In the genomic region with DNA sequence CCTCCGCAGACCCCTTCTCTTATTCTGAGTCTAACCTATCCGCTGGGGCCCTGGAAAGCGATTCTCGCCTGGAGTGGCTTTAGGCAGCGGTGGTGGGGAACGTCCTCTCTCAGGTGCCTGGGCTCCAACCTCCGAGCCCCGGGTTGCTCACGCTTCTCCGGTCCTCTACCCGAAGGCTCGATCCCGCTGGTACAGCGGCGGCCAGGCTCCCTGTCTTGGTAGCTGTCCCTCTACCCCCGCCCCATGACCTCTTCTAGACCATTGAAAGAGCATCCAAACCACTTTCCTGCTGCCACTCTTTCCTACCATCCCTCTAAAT, we compare ENCODE assay signal across 9 cellular contexts. TPM values are rescaled to one million over a fixed set of nuclear protein-coding genes. Genes with fewer than 3 reads are reported as not detected.
DNase-seq lines count a peak whose midpoint lies in the region; ATAC-seq and TF ChIP-seq lines count a peak whose summit lies in the region.
"Had no signal": no experiment of that assay in that cellular context is flagged by ENCODE, and none has a peak within 500 bp of the region (broad histone marks: within the 10 kb centered on the region; RNA-seq: fewer than 3 reads in every experiment).

No MANE protein-coding gene starts in this region.

- peak overlapping the region; percentile 83 for H3K4me3 Mint-ChIP-seq in activated T-cell treated with anti-CD3 and anti-CD28 coated beads, Interleukin-2, amount 50 U/mL, for 24 hours

- no peak for TF ChIP-seq CTCF in lower leg skin (IDR thresholded peaks at IDR 0.05)
- TF ChIP-seq CTCF in tibial artery (IDR thresholded peaks at IDR 0.05): no peak

- H3K36me3 Mint-ChIP-seq in activated T-cell treated with anti-CD3 and anti-CD28 coated beads, Interleukin-2, amount 50 U/mL, for 24 hours (ENCODE audit: low read depth): peaks cover 1% of the 10 kb centered on the region

- H3K9me3 Mint-ChIP-seq in activated T-cell treated with anti-CD3 and anti-CD28 coated beads, Interleukin-2, amount 50 U/mL, for 24 hours: no peaks in the 10 kb centered on the region

- WGBS in lower leg skin, 2 donors: 0 to 3% methylated on average over 12 to 16 of the region's 16 CpGs

- ATAC-seq in HG02884 (IDR thresholded peaks at IDR 0.05; ENCODE audit: unreplicated experiment): peak; percentile 39

- no peaks in the 10 kb centered on the region for H3K9me3 ChIP-seq in tibial artery

- peak overlapping the region; percentile 88 to 90 for H3K27ac ChIP-seq in tibial artery

- H3K4me3 ChIP-seq in lower leg skin (ENCODE audit: low read depth, poor library complexity, severe bottlenecking) (peak overlapping the region; percentile 46), tibial artery (peak overlapping the region; percentile 69 to 82)

- no peak for DNase-seq in activated T-cell treated with anti-CD3 and anti-CD28 coated beads, Interleukin-2, amount 50 U/mL, for 24 hours
- DNase-seq in activated T-cell treated with anti-CD3 and anti-CD28 coated beads, Interleukin-2, amount 50 U/mL, for 1 hour: no peak
- DNase-seq in NCI-H748 (lab: John Stamatoyannopoulos, UW; ENCODE audit: unreplicated experiment) (peak; percentile 71), cerebellum (ENCODE audit: low spot score) (peak; percentile 30), lower leg skin (ENCODE audit: low spot score in 2 of 2) (no peak), tibial artery (no peak), NCI-H446 treated with DMSO at 0.1 percent for 48 hours (lab: John Stamatoyannopoulos, UW) (no peak)

- no peak for TF ChIP-seq POLR2A in lower leg skin (IDR thresholded peaks at IDR 0.05)

- intact Hi-C loops in lower leg skin (cut with DNase I; ENCODE audit: low total_unique reads) (no loop called here), tibial artery (cut with DNase I; ENCODE audit: low total_unique reads) (no loop called here)

- peaks cover 22% of the 10 kb centered on the region for H3K27me3 Mint-ChIP-seq in activated T-cell treated with anti-CD3 and anti-CD28 coated beads, Interleukin-2, amount 50 U/mL, for 24 hours

- no peaks in the 10 kb centered on the region for H3K27me3 ChIP-seq in tibial artery

- H3K4me1 ChIP-seq in tibial artery: peaks cover 0 to 41% (median 17%) of the 10 kb centered on the region in 4 donors

- H3K36me3 ChIP-seq in tibial artery: no peaks in the 10 kb centered on the region

- H3K4me1 Mint-ChIP-seq in activated T-cell treated with anti-CD3 and anti-CD28 coated beads, Interleukin-2, amount 50 U/mL, for 24 hours (ENCODE audit: low read depth): peaks cover 32% of the 10 kb centered on the region

- H3K27ac Mint-ChIP-seq in activated T-cell treated with anti-CD3 and anti-CD28 coated beads, Interleukin-2, amount 50 U/mL, for 24 hours: peak overlapping the region; percentile 88

RNA-seq across cellular contexts. Expression of a gene that starts 0.5 kb away (rescaled TPM):
- 4.5 TPM for total RNA-seq in cerebellum
- 10 to 100 TPM; 34.1 to 41.5 (median 37.5) TPM for total RNA-seq in lower leg skin

RNA-seq across cellular contexts. Expression of a gene that starts 43.6 kb away (rescaled TPM):
- total RNA-seq in cerebellum (24.8 TPM), lower leg skin (10 to 100 TPM; 19.3 to 41.4 (median 25.6) TPM)

RNA-seq across cellular contexts. Expression of a gene that starts 48.6 kb away (rescaled TPM):
- total RNA-seq in cerebellum (not detected), lower leg skin (10 to 100 TPM in 2 of 4 donors, not detected in 2; 27.9 to 51.1 TPM)
- total RNA-seq: lung microvascular endothelial cell had no signal

Comparison
In these comparisons a context has a peak if more than half of its experiments do, and no peak if none do; other contexts are left out.
1. DNase-seq: peak in NCI-H748 (single experiment) and cerebellum (single experiment); none in activated T-cell treated with anti-CD3 and anti-CD28 coated beads, Interleukin-2, amount 50 U/mL, for 24 hours (single experiment), activated T-cell treated with anti-CD3 and anti-CD28 coated beads, Interleukin-2, amount 50 U/mL, for 1 hour (single experiment), lower leg skin (0 of 2), tibial artery (0 of 2) and NCI-H446 treated with DMSO at 0.1 percent for 48 hours (single experiment).